In genomic region chr2:30678410-30679137, GRCh38 we compare ENCODE assay signal across 16 cellular contexts.
"Had no signal": no experiment of that assay in that cellular context is flagged by ENCODE, and none has a peak within 500 bp of the region (broad histone marks: within the 10 kb centered on the region; RNA-seq: fewer than 3 reads in every experiment).

No MANE protein-coding gene starts in this region.

- H3K4me1 ChIP-seq: esophagus squamous epithelium, foreskin keratinocyte, transverse colon had no signal

- H3K4me3 ChIP-seq: esophagus squamous epithelium, transverse colon had no signal

- H3K36me3 Mint-ChIP-seq: activated CD4-positive, alpha-beta memory T cell treated with anti-CD3 and anti-CD28 coated beads for 36 hours; activated naive CD4-positive, alpha-beta T cell treated with anti-CD3 and anti-CD28 coated beads, Interleukin-2, amount 50 U/mL, for 24 hours; stimulated activated effector memory CD8-positive, alpha-beta T cell treated with anti-CD3 and anti-CD28 coated beads, Interleukin-12 subunit alpha, Interleukin-12 subunit beta, amount 100 ng/mL, for 72 hours; T-cell had no signal

- H3K27ac Mint-ChIP-seq: activated CD4-positive, alpha-beta memory T cell treated with anti-CD3 and anti-CD28 coated beads for 36 hours; activated naive CD4-positive, alpha-beta T cell treated with anti-CD3 and anti-CD28 coated beads, Interleukin-2, amount 50 U/mL, for 24 hours; activated T-helper 2 cell treated with anti-CD3 and anti-CD28 coated beads, Interferon-gamma antibody, Interleukin-2, Interleukin-4, amounts not matched to agents 10 μg/mL and 5 μg/mL and 100 μg/mL, durations not matched to agents 14 hours and 24 hours and 36 hours; stimulated activated effector memory CD8-positive, alpha-beta T cell treated with anti-CD3 and anti-CD28 coated beads, Interleukin-12 subunit alpha, Interleukin-12 subunit beta, amount 100 ng/mL, for 72 hours; T-cell had no signal

- H3K9me3 Mint-ChIP-seq: activated CD4-positive, alpha-beta memory T cell treated with anti-CD3 and anti-CD28 coated beads for 36 hours; activated naive CD4-positive, alpha-beta T cell treated with anti-CD3 and anti-CD28 coated beads, Interleukin-2, amount 50 U/mL, for 24 hours; activated T-helper 2 cell treated with anti-CD3 and anti-CD28 coated beads, Interferon-gamma antibody, Interleukin-2, Interleukin-4, amounts not matched to agents 10 μg/mL and 5 μg/mL and 100 μg/mL, durations not matched to agents 14 hours and 24 hours and 36 hours; stimulated activated effector memory CD8-positive, alpha-beta T cell treated with anti-CD3 and anti-CD28 coated beads, Interleukin-12 subunit alpha, Interleukin-12 subunit beta, amount 100 ng/mL, for 72 hours; T-cell had no signal

- ATAC-seq: foreskin keratinocyte, right cardiac atrium, T-cell had no signal

- H3K27me3 ChIP-seq: brain microvascular endothelial cell, esophagus squamous epithelium, transverse colon had no signal

- H3K27ac ChIP-seq: brain microvascular endothelial cell, foreskin keratinocyte, neutrophil, transverse colon, VCaP had no signal

- DNase-seq: activated CD4-positive, alpha-beta memory T cell treated with anti-CD3 and anti-CD28 coated beads for 36 hours; activated T-cell treated with anti-CD3 and anti-CD28 coated beads for 4 hours; brain microvascular endothelial cell; cerebellar nuclear complex; dermis blood vessel endothelial cell; esophagus squamous epithelium; foreskin keratinocyte; right cardiac atrium; T-cell; T1000; transverse colon had no signal

- H3K36me3 ChIP-seq: brain microvascular endothelial cell, esophagus squamous epithelium, neutrophil, transverse colon had no signal

- H3K4me3 Mint-ChIP-seq: activated CD4-positive, alpha-beta memory T cell treated with anti-CD3 and anti-CD28 coated beads for 36 hours; activated naive CD4-positive, alpha-beta T cell treated with anti-CD3 and anti-CD28 coated beads, Interleukin-2, amount 50 U/mL, for 24 hours; stimulated activated effector memory CD8-positive, alpha-beta T cell treated with anti-CD3 and anti-CD28 coated beads, Interleukin-12 subunit alpha, Interleukin-12 subunit beta, amount 100 ng/mL, for 72 hours; T-cell had no signal

- H3K4me1 Mint-ChIP-seq: activated naive CD4-positive, alpha-beta T cell treated with anti-CD3 and anti-CD28 coated beads, Interleukin-2, amount 50 U/mL, for 24 hours; stimulated activated effector memory CD8-positive, alpha-beta T cell treated with anti-CD3 and anti-CD28 coated beads, Interleukin-12 subunit alpha, Interleukin-12 subunit beta, amount 100 ng/mL, for 72 hours had no signal

- H3K9me3 ChIP-seq: esophagus squamous epithelium, neutrophil, transverse colon had no signal
